In genomic region chr3:152539191-152539764, GRCh38 we compare ENCODE assay signal across 13 cellular contexts.
DNase-seq lines count a peak whose midpoint lies in the region; ATAC-seq and TF ChIP-seq lines count a peak whose summit lies in the region.
"Had no signal": no experiment of that assay in that cellular context is flagged by ENCODE, and none has a peak within 500 bp of the region (broad histone marks: within the 10 kb centered on the region; RNA-seq: fewer than 3 reads in every experiment).

No MANE protein-coding gene starts in this region.

- H3F3A ChIP-seq in GM23338 (replicated peaks; ENCODE audit: low read depth): no peaks in the 10 kb centered on the region

- ATAC-seq in DND-41 (ENCODE audit: insufficient read depth, low read depth) (peak; percentile 55; the same call in 2 of the 3 replicates), GM23338 (peak; percentile 55), foreskin keratinocyte (peak; percentile 35), heart right ventricle (no peak)
- ATAC-seq: right cardiac atrium, Right ventricle myocardium inferior had no signal

- H3K36me3 ChIP-seq in DND-41 (ENCODE audit: insufficient read depth, low read length): no peaks in the 10 kb centered on the region
- H3K36me3 ChIP-seq in GM23338 (ENCODE audit: insufficient read depth): no peaks in the 10 kb centered on the region
- no peaks in the 10 kb centered on the region for H3K36me3 ChIP-seq in thyroid gland
- H3K36me3 ChIP-seq in heart right ventricle: no peaks in the 10 kb centered on the region
- H3K36me3 ChIP-seq: thoracic aorta had no signal

- intact Hi-C loops in thyroid gland (cut with DNase I): no loop called here
- intact Hi-C loops in heart right ventricle (cut with DNase I): no loop called here

- H3K27me3 Mint-ChIP-seq in GM23338 (ENCODE audit: insufficient read depth, low read depth, poor library complexity): peaks cover 6% of the 10 kb centered on the region

- H3K27me3 ChIP-seq in DND-41 (ENCODE audit: insufficient read depth, low read length, poor library complexity): no peaks in the 10 kb centered on the region
- no peaks in the 10 kb centered on the region for H3K27me3 ChIP-seq in GM23338 (ENCODE audit: insufficient read depth)
- H3K27me3 ChIP-seq in foreskin keratinocyte: no peaks in the 10 kb centered on the region
- H3K27me3 ChIP-seq in thyroid gland: no peaks in the 10 kb centered on the region
- no peaks in the 10 kb centered on the region for H3K27me3 ChIP-seq in heart right ventricle

- H2AFZ ChIP-seq in DND-41 (ENCODE audit: low read depth, low read length) (no peak overlapping the region), GM23338 (no peak overlapping the region)

- H3K4me3 ChIP-seq in DND-41 (ENCODE audit: low read depth in 1 of 2, low read length in 2 of 2) (no peak overlapping the region), GM23338 (no peak overlapping the region), thyroid gland (replicated peaks in 1 of 3) (no peak overlapping the region), heart right ventricle (no peak overlapping the region)
- H3K4me3 ChIP-seq: thoracic aorta had no signal

- no peaks in the 10 kb centered on the region; the same call in 2 of the 3 replicates for H3K36me3 Mint-ChIP-seq in GM23338 (ENCODE audit: low read depth)

- H3K79me2 ChIP-seq in DND-41 (ENCODE audit: insufficient read depth, low read length): no peaks in the 10 kb centered on the region
- H3K79me2 ChIP-seq in GM23338 (replicated peaks; ENCODE audit: insufficient read depth): no peaks in the 10 kb centered on the region

- H3K27ac Mint-ChIP-seq in GM23338: no peak overlapping the region
- H3K27ac Mint-ChIP-seq: B cell had no signal

- no peaks in the 10 kb centered on the region; the same call in 1 of the 3 replicates for H3K9me3 Mint-ChIP-seq in GM23338

- peak; percentile 41 for TF ChIP-seq CTCF in DND-41 (IDR thresholded peaks at IDR 0.05; ENCODE audit: borderline replicate concordance, extremely low read depth, low read length, poor library complexity, severe bottlenecking)
- peak; percentile 52 to 60; a peak in 3 of 4 replicates for TF ChIP-seq CTCF in GM23338 (conservative IDR thresholded peaks at IDR 0.05; ENCODE audit: low read depth in 2 of 2)
- peak; percentile 34 for TF ChIP-seq CTCF in foreskin keratinocyte (conservative IDR thresholded peaks at IDR 0.05)
- TF ChIP-seq CTCF in thyroid gland (IDR thresholded peaks at IDR 0.05): no peak
- TF ChIP-seq CTCF in heart right ventricle (IDR thresholded peaks at IDR 0.05): peak in 1 of 9 donors; percentile 9

- H4K20me1 ChIP-seq in DND-41 (ENCODE audit: insufficient read depth, low read length) (no peaks in the 10 kb centered on the region), GM23338 (replicated peaks; ENCODE audit: insufficient read depth) (no peaks in the 10 kb centered on the region)

- no peak overlapping the region for H3K9ac ChIP-seq in DND-41 (ENCODE audit: low read depth, low read length)

- H3K9me2 ChIP-seq in GM23338 (ENCODE audit: insufficient read depth): peaks cover 15% of the 10 kb centered on the region; the same call in 1 of the 2 replicates

- peaks cover 2% of the 10 kb centered on the region for H3K9me3 ChIP-seq in DND-41 (ENCODE audit: insufficient read depth, low read length, severe bottlenecking)
- peaks cover 5% of the 10 kb centered on the region for H3K9me3 ChIP-seq in thyroid gland
- peaks cover 0 to 28% (median 8%) of the 10 kb centered on the region in 11 donors for H3K9me3 ChIP-seq in heart right ventricle

- DNase-seq in DND-41 (no peak), GM23338 (ENCODE audit: low spot score) (peak; percentile 36), MV-4-11 (lab: John Stamatoyannopoulos, UW) (peak; percentile 28), foreskin keratinocyte (no peak), thyroid gland (no peak), NCI-H2227 treated with DMSO at 0.1 percent for 48 hours (lab: John Stamatoyannopoulos, UW) (no peak), heart right ventricle (no peak)
- no peak for DNase-seq in activated CD4-positive, alpha-beta T cell treated with anti-CD3 and anti-CD28 coated beads for 1 hour
- DNase-seq: NCI-H2171, right cardiac atrium had no signal

- no peak overlapping the region for H3K4me3 Mint-ChIP-seq in GM23338
- H3K4me3 Mint-ChIP-seq: B cell had no signal

- H3K27ac ChIP-seq in DND-41 (ENCODE audit: low read length) (no peak overlapping the region), GM23338 (ENCODE audit: low read depth) (no peak overlapping the region), foreskin keratinocyte (no peak overlapping the region), thyroid gland (no peak overlapping the region), heart right ventricle (no peak overlapping the region)
- H3K27ac ChIP-seq: thoracic aorta had no signal

- 84 to 94% methylated on average over 2 of the region's 2 CpGs for WGBS in thyroid gland, 2 donors
- WGBS in heart right ventricle, 2 donors: 90 to 97% methylated on average over 2 of the region's 2 CpGs

- H3K4me2 ChIP-seq in DND-41 (ENCODE audit: insufficient read depth, low read length) (no peak overlapping the region), GM23338 (no peak overlapping the region)

- H3K4me1 Mint-ChIP-seq in GM23338: no peaks in the 10 kb centered on the region; the same call in 2 of the 3 replicates

- H3K4me1 ChIP-seq in DND-41 (ENCODE audit: insufficient read depth, low read length): no peaks in the 10 kb centered on the region
- no peaks in the 10 kb centered on the region for H3K4me1 ChIP-seq in GM23338 (ENCODE audit: insufficient read depth)
- H3K4me1 ChIP-seq in foreskin keratinocyte: no peaks in the 10 kb centered on the region
- no peaks in the 10 kb centered on the region for H3K4me1 ChIP-seq in thyroid gland
- H3K4me1 ChIP-seq in heart right ventricle: no peaks in the 10 kb centered on the region

- no peak for TF ChIP-seq POLR2A in thyroid gland (IDR thresholded peaks at IDR 0.05)

TF ChIP-seq in GM23338, 12 proteins besides CTCF, POLR2A, EP300 and RAD21:
- TF ChIP-seq REST (IDR thresholded peaks at IDR 0.05; ENCODE audit: unreplicated experiment): no peak

Comparison
In these comparisons a context has a peak if more than half of its experiments do, and no peak if none do; other contexts are left out.
1. ATAC-seq: peak in DND-41 (single experiment), GM23338 (single experiment) and foreskin keratinocyte (single experiment); none in heart right ventricle (0 of 8).
2. DNase-seq: peak in GM23338 (single experiment) and MV-4-11 (single experiment); none in DND-41 (single experiment), foreskin keratinocyte (0 of 2), activated CD4-positive, alpha-beta T cell treated with anti-CD3 and anti-CD28 coated beads for 1 hour (single experiment), thyroid gland (0 of 2), NCI-H2227 treated with DMSO at 0.1 percent for 48 hours (single experiment) and heart right ventricle (0 of 2).
3. CTCF ChIP-seq: peak in DND-41 (single experiment), GM23338 (2 of 2) and foreskin keratinocyte (single experiment); none in thyroid gland (0 of 6).